Comparison of ENCODE assay signal across 30 cellular contexts in genomic region chr6:147554281-147554680, GRCh38. TPM values are rescaled to one million over a fixed set of nuclear protein-coding genes. Genes with fewer than 3 reads are reported as not detected.
"Had no signal": no experiment of that assay in that cellular context is flagged by ENCODE, and none has a peak within 500 bp of the region (broad histone marks: within the 10 kb centered on the region; RNA-seq: fewer than 3 reads in every experiment).

No MANE protein-coding gene starts in this region.

- H3K9me3 ChIP-seq: ascending aorta had no signal

- H3K4me3 ChIP-seq: ascending aorta, cardiac muscle cell, PC-9, SJCRH30, SK-N-MC had no signal

- H3K27me3 ChIP-seq: ascending aorta, cardiac muscle cell, SJCRH30 had no signal

- H3K27ac ChIP-seq: ascending aorta, cardiac muscle cell, PC-9, RWPE1, SJCRH30, SK-N-MC had no signal

- H3K4me1 ChIP-seq: ascending aorta had no signal

- DNase-seq: activated CD4-positive, alpha-beta T cell treated with anti-CD3 and anti-CD28 coated beads, Interleukin-2, amount 10 ng/mL, durations not matched to agents 24 days and 14 days; activated CD4-positive, alpha-beta T cell treated with anti-CD3 and anti-CD28 coated beads, Interleukin-2, amount 50 U/mL, for 4 hours; activated CD8-positive, alpha-beta T cell treated with anti-CD3 and anti-CD28 coated beads for 36 hours; activated effector memory CD4-positive, alpha-beta T cell treated with anti-CD3 and anti-CD28 coated beads, Interleukin-2, amount 50 U/mL, for 16 hours; activated naive CD4-positive, alpha-beta T cell; activated naive CD4-positive, alpha-beta T cell treated with anti-CD3 and anti-CD28 coated beads, Interleukin-2, amount 50 U/mL, for 16 hours; activated naive CD8-positive, alpha-beta T cell treated with anti-CD3 and anti-CD28 coated beads, Interleukin-2, amount 10 ng/mL, durations not matched to agents 7 days and 5 days; activated T-cell treated with anti-CD3 and anti-CD28 coated beads, Interleukin-2, amount 50 U/mL, for 1 hour; activated T-cell treated with anti-CD3 and anti-CD28 coated beads, Interleukin-2, amount 50 U/mL, for 72 hours; amygdala; NCI-H1105; NCI-H1417 treated with DMSO at 0.1 percent for 48 hours; NCI-H187 treated with DMSO at 0.1 percent for 48 hours; NCI-H2081; NCI-H2171 treated with DMSO at 0.1 percent for 48 hours; NCI-H345; NCI-H524 treated with DMSO at 0.1 percent for 48 hours; PC-9; SHP77; SJCRH30; T1000 had no signal

- H3K36me3 ChIP-seq: ascending aorta, cardiac muscle cell had no signal

- ATAC-seq: activated CD8-positive, alpha-beta T cell treated with anti-CD3 and anti-CD28 coated beads for 36 hours; activated T-cell treated with anti-CD3 and anti-CD28 coated beads, Interleukin-2, amount 50 U/mL, for 72 hours; activated T-helper 17 cell treated with anti-CD3 and anti-CD28 coated beads, Interleukin-2, amount 50 U/mL, for 72 hours had no signal

RNA-seq across cellular contexts. Expression of gene SAMD5, which starts 45.8 kb away (rescaled TPM):
- total RNA-seq: activated CD8-positive, alpha-beta memory T cell treated with anti-CD3 and anti-CD28 coated beads for 36 hours; activated CD8-positive, alpha-beta T cell treated with anti-CD3 and anti-CD28 coated beads for 36 hours; activated naive CD8-positive, alpha-beta T cell treated with anti-CD3 and anti-CD28 coated beads, Interleukin-2, amount 10 ng/mL, durations not matched to agents 7 days and 5 days; activated T-helper 17 cell treated with anti-CD3 and anti-CD28 coated beads, Interleukin-2, amount 50 U/mL, for 72 hours; OCI-LY7; T-helper 1 cell treated with Interleukin-12 subunit alpha and Interleukin-12 subunit beta and Interleukin-4 antibody, amounts not matched to agents 30 ng/mL and 1 ng/mL, for 36 hours; T-helper 2 cell treated with Interferon-gamma antibody and Interleukin-4, amounts not matched to agents 100 ng/mL and 5 ng/mL, for 36 hours had no signal
